Comparison of ENCODE assay signal across 8 cellular contexts in the genomic region with DNA sequence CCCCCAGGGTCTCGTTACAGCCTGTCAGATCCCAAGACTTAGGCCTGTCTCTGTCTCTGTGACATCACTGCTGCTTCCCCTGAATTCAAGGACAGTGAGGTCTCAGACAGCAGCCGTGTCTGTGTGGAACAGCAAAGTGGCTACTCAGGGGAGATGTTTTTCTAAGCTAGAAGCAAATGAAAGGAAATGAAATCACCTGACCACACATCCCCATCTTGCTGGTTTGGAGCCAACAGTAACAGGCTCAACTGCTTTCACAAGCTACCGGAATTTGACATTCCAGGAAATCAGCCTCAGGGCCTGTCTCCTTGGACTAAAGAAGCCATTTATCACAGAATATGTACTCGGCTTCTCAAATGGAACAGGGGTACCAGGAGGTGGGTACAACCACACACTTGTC.
DNase-seq lines count a peak whose midpoint lies in the region; ATAC-seq, FAIRE-seq and TF ChIP-seq lines count a peak whose summit lies in the region.

No MANE protein-coding gene starts in this region.

- no peak for TF ChIP-seq CTCF in VCaP (conservative IDR thresholded peaks at IDR 0.05)

- ATAC-seq in left ventricle myocardium superior, result peak; percentile 57

- H3K4me1 ChIP-seq in HAP-1, result no peaks in the 10 kb centered on the region; the same call in 1 of the 2 replicates
- no peaks in the 10 kb centered on the region for H3K4me1 ChIP-seq in small intestine (ENCODE audit: control insufficient read depth in 2 of 2, insufficient read depth in 1 of 2, low read depth in 1 of 2, low read length in 1 of 2)

- H3K27ac ChIP-seq in VCaP (peak overlapping the region; percentile 99), small intestine (ENCODE audit: low read depth in 1 of 2, low read length in 1 of 2) (peak overlapping the region in 1 of 2 donors; percentile 79)

- no peak for FAIRE-seq in small intestine (lab: Jason Lieb, UNC)

- DNase-seq in HAP-1 (ENCODE audit: low spot score in 2 of 2) (peak; percentile 5 to 40), left ventricle myocardium superior (no peak), smooth muscle cell of the brain vasculature (ENCODE audit: low read depth, low spot score) (peak; percentile 79), NCI-H748 (lab: John Stamatoyannopoulos, UW; ENCODE audit: unreplicated experiment) (no peak), small intestine (no peak), cortex of kidney (lab: John Stamatoyannopoulos, UW) (no peak), OCI-M2 (lab: John Stamatoyannopoulos, UW; ENCODE audit: unreplicated experiment) (no peak)

- no peaks in the 10 kb centered on the region for H3K27me3 ChIP-seq in HAP-1 (ENCODE audit: low read depth)
- no peaks in the 10 kb centered on the region for H3K27me3 ChIP-seq in small intestine (ENCODE audit: control insufficient read depth in 2 of 2, insufficient read depth in 2 of 2, low read length in 2 of 2)

- intact Hi-C loops in left ventricle myocardium superior (cut with micrococcal nuclease), result no loop called here

- no peaks in the 10 kb centered on the region for H3K9me3 ChIP-seq in HAP-1
- no peaks in the 10 kb centered on the region for H3K9me3 ChIP-seq in small intestine (ENCODE audit: control insufficient read depth, low read depth)

- in situ Hi-C loops in HAP-1 (cut with MboI; ENCODE audit: low sequenced_read_pairs), result no loop called here

- H3K4me3 ChIP-seq in HAP-1, result no peak overlapping the region
- no peak overlapping the region for H3K4me3 ChIP-seq in small intestine (ENCODE audit: low read depth in 1 of 2, low read length in 2 of 2)

- H3K36me3 ChIP-seq in HAP-1 (replicated peaks) (peaks cover 57% of the 10 kb centered on the region), small intestine (ENCODE audit: control insufficient read depth in 2 of 2, insufficient read depth in 2 of 2, low read length in 2 of 2) (peaks cover 2 to 3% of the 10 kb centered on the region in 2 donors)

- 53 to 74% (median 72%) methylated on average over 4 of the region's 4 CpGs for WGBS in small intestine, 3 donors

Comparison
In these comparisons a context has a peak if more than half of its experiments do, and no peak if none do; other contexts are left out.
1. DNase-seq: peak in HAP-1 (2 of 2) and smooth muscle cell of the brain vasculature (single experiment); none in left ventricle myocardium superior (single experiment), NCI-H748 (single experiment), small intestine (single experiment), cortex of kidney (single experiment) and OCI-M2 (single experiment).